In genomic region chr7:158244430-158244829, GRCh38 we compare ENCODE assay signal across 29 cellular contexts.
"Had no signal": no experiment of that assay in that cellular context is flagged by ENCODE, and none has a peak within 500 bp of the region (broad histone marks: within the 10 kb centered on the region; RNA-seq: fewer than 3 reads in every experiment).

No MANE protein-coding gene starts in this region.

- H3K36me3 ChIP-seq: adrenal gland, cardiac muscle cell, colonic mucosa, esophagus squamous epithelium, gastroesophageal sphincter, heart right ventricle had no signal

- ATAC-seq: activated CD8-positive, alpha-beta T cell treated with anti-CD3 and anti-CD28 coated beads for 36 hours; activated naive CD8-positive, alpha-beta T cell treated with anti-CD3 and anti-CD28 coated beads, Interleukin-2, amount 50 U/mL, for 24 hours; activated T-cell treated with anti-CD3 and anti-CD28 coated beads, Interleukin-2, amount 50 U/mL, for 4 hours; activated T-helper 17 cell treated with anti-CD3 and anti-CD28 coated beads, Interleukin-2, amount 50 U/mL, for 72 hours; body of pancreas; gastroesophageal sphincter had no signal

- H3K9me3 ChIP-seq: adrenal gland, body of pancreas, colonic mucosa, esophagus squamous epithelium, gastroesophageal sphincter had no signal

- H3K27me3 ChIP-seq: adrenal gland, body of pancreas, cardiac muscle cell, colonic mucosa, dorsolateral prefrontal cortex, esophagus squamous epithelium had no signal

- H3K27ac ChIP-seq: adrenal gland, body of pancreas, cardiac muscle cell, colonic mucosa, dorsolateral prefrontal cortex, esophagus squamous epithelium, gastroesophageal sphincter, heart right ventricle had no signal

- H3K4me3 ChIP-seq: adrenal gland, body of pancreas, cardiac muscle cell, colonic mucosa, dorsolateral prefrontal cortex, esophagus squamous epithelium, gastroesophageal sphincter, heart right ventricle had no signal

- DNase-seq: activated CD4-positive, alpha-beta T cell treated with anti-CD3 and anti-CD28 coated beads for 4 hours; activated CD4-positive, alpha-beta T cell treated with anti-CD3 and anti-CD28 coated beads, Interleukin-2, amount 50 U/mL, for 1 hour; activated CD4-positive, alpha-beta T cell treated with anti-CD3 and anti-CD28 coated beads, Interleukin-2, amount 50 U/mL, for 48 hours; activated CD4-positive, CD25-positive, alpha-beta regulatory T cell; activated CD4-positive, CD25-positive, alpha-beta regulatory T cell treated with anti-CD3 and anti-CD28 coated beads, Interleukin-2, amount 50 U/mL, for 72 hours; activated CD8-positive, alpha-beta memory T cell treated with anti-CD3 and anti-CD28 coated beads for 24 hours; activated CD8-positive, alpha-beta T cell treated with anti-CD3 and anti-CD28 coated beads for 36 hours; activated effector memory CD4-positive, alpha-beta T cell treated with Interleukin-2 at 50 U/mL for 16 hours; activated gamma-delta T cell treated with Interleukin-2 at 50 U/mL for 16 hours; activated naive CD4-positive, alpha-beta T cell treated with anti-CD3 and anti-CD28 coated beads, Interleukin-2, amount 50 U/mL, for 16 hours; activated naive CD4-positive, alpha-beta T cell treated with Interleukin-2 at 50 U/mL for 16 hours; activated naive CD8-positive, alpha-beta T cell treated with anti-CD3 and anti-CD28 coated beads, Interleukin-2, amount 50 U/mL, for 24 hours; activated T-cell treated with anti-CD3 and anti-CD28 coated beads, Interleukin-2, amount 50 U/mL, for 4 hours; adrenal gland; amygdala; body of pancreas; central memory CD4-positive, alpha-beta T cell; cerebellar nuclear complex; colonic mucosa; dorsolateral prefrontal cortex; effector memory CD4-positive, alpha-beta T cell; erythroblast; esophagus squamous epithelium; foreskin melanocyte; heart right ventricle; T-helper 2 cell had no signal

- H3K4me1 ChIP-seq: adrenal gland, body of pancreas, colonic mucosa, esophagus squamous epithelium, gastroesophageal sphincter, heart right ventricle had no signal
